In genomic region chr15:69463182-69463756, GRCh38 we compare ENCODE assay signal across 8 cellular contexts. TPM values are rescaled to one million over a fixed set of nuclear protein-coding genes. Genes with fewer than 3 reads are reported as not detected.
A peak's percentile ranks its signal among the peaks of the same experiment; 100 is the strongest.
DNase-seq lines count a peak whose midpoint lies in the region; ATAC-seq and TF ChIP-seq lines count a peak whose summit lies in the region.

No MANE protein-coding gene starts in this region.

- peak overlapping the region; percentile 83 for H3K9ac ChIP-seq in OCI-LY3 (ENCODE audit: low read length)

- H3K4me2 ChIP-seq in OCI-LY3 (ENCODE audit: low read length) = peak overlapping the region; percentile 83

- POLR2A ChIA-PET in CD8-positive, alpha-beta memory T cell (lab: Charles Lee) = interaction anchor here (0.6 to 4.3 kb wide), 6 partner anchors 10 to 1071 kb away, joined by 3 to 110 read pairs (median 4); partner anchors contain the start of genes KIF23, RPLP1 and TLE3

- H3K4me3 ChIP-seq in CD8-positive, alpha-beta memory T cell (ENCODE audit: low read length) = peak overlapping the region; percentile 93
- H3K4me3 ChIP-seq in OCI-LY3 (ENCODE audit: low read length) = peak overlapping the region; percentile 84
- peak overlapping the region; percentile 75 to 84 for H3K4me3 ChIP-seq in neutrophil (ENCODE audit: low read depth in 1 of 2, low read length in 1 of 2)

- H3K4me1 ChIP-seq in CD8-positive, alpha-beta memory T cell (ENCODE audit: insufficient read depth, low read length) = peaks cover 37% of the 10 kb centered on the region
- peaks cover 28% of the 10 kb centered on the region for H3K4me1 ChIP-seq in OCI-LY3 (ENCODE audit: low read length)
- H3K4me1 ChIP-seq in neutrophil (ENCODE audit: control insufficient read depth in 1 of 2, insufficient read depth in 1 of 2, low read depth in 1 of 2, low read length in 1 of 2) = peaks cover 15% of the 10 kb centered on the region in 2 experiments

- peaks cover 0 to 3% (median 0%) of the 10 kb centered on the region in 3 donors for H3K36me3 Mint-ChIP-seq in CD8-positive, alpha-beta memory T cell
- no peaks in the 10 kb centered on the region for H3K36me3 Mint-ChIP-seq in endothelial cell (ENCODE audit: low read depth, unreplicated experiment)

- peak overlapping the region; percentile 95 for H2AFZ ChIP-seq in OCI-LY3 (ENCODE audit: low read depth, low read length)

- H3K4me1 Mint-ChIP-seq in CD8-positive, alpha-beta memory T cell = peaks cover 24 to 57% (median 32%) of the 10 kb centered on the region in 3 donors
- H3K4me1 Mint-ChIP-seq in endothelial cell (ENCODE audit: unreplicated experiment) = peaks cover under 1% of the 10 kb centered on the region

- CTCF ChIA-PET in CD8-positive, alpha-beta memory T cell (lab: Charles Lee) = interaction anchor here (0.7 to 9.7 kb wide), 17 partner anchors 9 to 1092 kb away, joined by 3 to 121 read pairs (median 4); partner anchors contain the start of gene RPLP1

- H3K27ac Mint-ChIP-seq in CD8-positive, alpha-beta memory T cell = peak overlapping the region; percentile 73 to 96 (median 94)
- peak overlapping the region; percentile 85 for H3K27ac Mint-ChIP-seq in endothelial cell (ENCODE audit: unreplicated experiment)

- H3K79me2 ChIP-seq in OCI-LY3 (ENCODE audit: low read length) = no peaks in the 10 kb centered on the region

- H3K9me3 Mint-ChIP-seq in CD8-positive, alpha-beta memory T cell = no peaks in the 10 kb centered on the region
- H3K9me3 Mint-ChIP-seq in endothelial cell (ENCODE audit: unreplicated experiment) = no peaks in the 10 kb centered on the region

- no peaks in the 10 kb centered on the region for H3K27me3 ChIP-seq in CD8-positive, alpha-beta memory T cell (ENCODE audit: insufficient read depth, low read length, poor library complexity, severe bottlenecking)
- H3K27me3 ChIP-seq in OCI-LY3 (ENCODE audit: low read depth, low read length) = no peaks in the 10 kb centered on the region
- no peaks in the 10 kb centered on the region for H3K27me3 ChIP-seq in neutrophil

- H3K4me3 Mint-ChIP-seq in CD8-positive, alpha-beta memory T cell = peak overlapping the region; percentile 90 to 97 (median 91)
- peak overlapping the region; percentile 86 for H3K4me3 Mint-ChIP-seq in endothelial cell (ENCODE audit: unreplicated experiment)

- no peaks in the 10 kb centered on the region for H3K36me3 ChIP-seq in CD8-positive, alpha-beta memory T cell (ENCODE audit: insufficient read depth, low read length)
- no peaks in the 10 kb centered on the region for H3K36me3 ChIP-seq in OCI-LY3 (replicated peaks; ENCODE audit: low read depth, low read length)
- H3K36me3 ChIP-seq in neutrophil = no peaks in the 10 kb centered on the region

- TF ChIP-seq CTCF in OCI-LY3 (IDR thresholded peaks at IDR 0.05; ENCODE audit: low read depth, low read length) (no peak), endothelial cell (IDR thresholded peaks at IDR 0.05; ENCODE audit: unreplicated experiment) (no peak), neutrophil (IDR thresholded peaks at IDR 0.05) (no peak), omental fat pad (IDR thresholded peaks at IDR 0.05) (no peak)

- DNase-seq in CD8-positive, alpha-beta memory T cell = no peak
- DNase-seq in endothelial cell (ENCODE audit: low spot score) (no peak), HCEC 1CT (no peak), SK-N-DZ (ENCODE audit: low spot score) (no peak), omental fat pad (ENCODE audit: low spot score) (no peak), ecto neural progenitor cell (ENCODE audit: low spot score) (no peak)

- H3K27ac ChIP-seq in CD8-positive, alpha-beta memory T cell (ENCODE audit: low read depth, low read length) = peak overlapping the region; percentile 82
- H3K27ac ChIP-seq in OCI-LY3 (ENCODE audit: low read length) (peak overlapping the region; percentile 17; the same call in 1 of the 2 replicates), neutrophil (peak overlapping the region; percentile 68)

- ATAC-seq in omental fat pad (ENCODE audit: low FRiP score) = no peak

- no peaks in the 10 kb centered on the region for H3K9me3 ChIP-seq in CD8-positive, alpha-beta memory T cell (ENCODE audit: low read length)
- H3K9me3 ChIP-seq in OCI-LY3 (ENCODE audit: insufficient read depth, low read length) (no peaks in the 10 kb centered on the region), neutrophil (no peaks in the 10 kb centered on the region)

- H3K27me3 Mint-ChIP-seq in CD8-positive, alpha-beta memory T cell = peaks cover 0 to 2% of the 10 kb centered on the region in 2 donors
- H3K27me3 Mint-ChIP-seq in endothelial cell (ENCODE audit: unreplicated experiment) = peaks cover 2% of the 10 kb centered on the region

- no peaks in the 10 kb centered on the region for H4K20me1 ChIP-seq in OCI-LY3 (ENCODE audit: insufficient read depth, low read length)

RNA-seq across cellular contexts. Expression of gene RPLP1, which starts 10.7 kb away (rescaled TPM):
- total RNA-seq in CD8-positive, alpha-beta memory T cell = 1,000 to 10,000 TPM; 2,216 to 2,332 TPM
- 2,084 TPM for polyA plus RNA-seq in CD8-positive, alpha-beta memory T cell
- total RNA-seq in endothelial cell (ENCODE audit: unreplicated experiment) (1,903 TPM), omental fat pad (100 to 1,000 TPM; 539 to 795 (median 579) TPM)
- 308 and 321 TPM in 2 replicates for polyA plus RNA-seq in SK-N-DZ (2014; cell fraction: cytosol; rRNA removed)
- 179 and 197 TPM in 2 replicates for polyA plus RNA-seq in SK-N-DZ (2014; cell fraction: nucleus; rRNA removed)

RNA-seq across cellular contexts. Expression of gene KIF23, which starts 49.1 kb away (rescaled TPM):
- total RNA-seq in CD8-positive, alpha-beta memory T cell = 10 to 100 TPM; 36.0 to 44.4 TPM
- 0.18 TPM for polyA plus RNA-seq in CD8-positive, alpha-beta memory T cell
- total RNA-seq in endothelial cell (ENCODE audit: unreplicated experiment) = 9.5 TPM
- polyA plus RNA-seq in SK-N-DZ (2014; cell fraction: cytosol; rRNA removed) = 68.6 and 79.6 TPM in 2 replicates
- 194 and 199 TPM in 2 replicates for polyA plus RNA-seq in SK-N-DZ (2014; cell fraction: nucleus; rRNA removed)
- 1 to 10 TPM; 1.6 to 3.8 (median 1.7) TPM for total RNA-seq in omental fat pad

Comparison
In these comparisons a context has a peak if more than half of its experiments do, and no peak if none do; other contexts are left out.
1. H3K27ac ChIP-seq: peak in every context shown above with its lines; median percentile 82 in CD8-positive, alpha-beta memory T cell; 68 in neutrophil; 17 in OCI-LY3.